ENCODE assay signal across 8 cellular contexts in the genomic region with DNA sequence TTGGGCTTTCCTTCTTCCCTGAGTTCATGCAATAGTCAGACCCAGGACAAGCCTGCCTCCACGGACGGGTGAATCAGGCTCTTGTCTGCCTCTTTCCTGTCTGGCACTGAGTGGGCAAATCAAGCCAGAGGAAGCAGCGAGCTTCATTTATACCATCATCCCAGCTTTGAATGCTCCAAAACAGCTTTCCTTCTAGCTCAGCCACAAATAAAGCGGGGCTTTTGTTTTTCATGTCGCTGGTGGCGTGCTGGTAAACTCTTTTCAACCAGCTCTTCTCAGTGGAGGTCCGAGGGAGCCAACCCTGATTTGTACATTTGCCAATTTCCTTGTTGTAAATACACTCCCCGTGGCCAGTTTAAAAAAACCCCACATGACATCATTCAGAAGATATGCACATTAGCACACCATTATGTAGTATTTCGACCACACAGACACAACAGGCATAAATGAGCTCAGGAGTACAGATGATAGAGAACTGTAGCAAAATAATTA. TPM values are rescaled to one million over a fixed set of nuclear protein-coding genes. Genes with fewer than 3 reads are reported as not detected.
DNase-seq lines count a peak whose midpoint lies in the region; FAIRE-seq and TF ChIP-seq lines count a peak whose summit lies in the region.

No MANE protein-coding gene starts in this region.

- H3K27me3 ChIP-seq in SJSA1 (replicated peaks) (no peaks in the 10 kb centered on the region), ovary (no peaks in the 10 kb centered on the region)

- H3K36me3 ChIP-seq in SJSA1: no peaks in the 10 kb centered on the region
- no peaks in the 10 kb centered on the region for H3K36me3 ChIP-seq in ovary

- DNase-seq in GM12892 (ENCODE audit: insufficient read length): no peak
- peak; percentile 94 to 98 for DNase-seq in SJSA1 (ENCODE audit: low read depth in 1 of 2, low spot score in 2 of 2)
- DNase-seq in foreskin fibroblast: peak; percentile 93 to 95
- DNase-seq in ovary: peak; percentile 52 to 73 (median 58)
- DNase-seq in SIG-M5 (lab: John Stamatoyannopoulos, UW): no peak
- DNase-seq in GF-D8 (lab: John Stamatoyannopoulos, UW): no peak
- DNase-seq in SK-N-DZ (ENCODE audit: low spot score): no peak
- DNase-seq in activated CD4-positive, alpha-beta T cell treated with anti-CD3 and anti-CD28 coated beads, Interleukin-2, amount 50 U/mL, for 1 hour: no peak

- H3K9me3 ChIP-seq in SJSA1 (replicated peaks): peaks cover 3% of the 10 kb centered on the region; the same call in 1 of the 2 replicates
- H3K9me3 ChIP-seq in ovary: no peaks in the 10 kb centered on the region

- TF ChIP-seq POLR2A in GM12892 (IDR thresholded peaks at IDR 0.05; ENCODE audit: low read depth, low read length) (no peak), ovary (IDR thresholded peaks at IDR 0.05) (no peak)

- H3K4me3 ChIP-seq in SJSA1: no peak overlapping the region
- peak overlapping the region; percentile 17 to 35 for H3K4me3 ChIP-seq in foreskin fibroblast (ENCODE audit: low read depth in 1 of 2, low read length in 2 of 2)
- peak overlapping the region; percentile 30 for H3K4me3 ChIP-seq in ovary

- peak; percentile 44 for TF ChIP-seq EP300 in ovary (IDR thresholded peaks at IDR 0.05)

- WGBS in ovary, 3 donors: 1 to 6% (median 2%) methylated on average over 9 of the region's 9 CpGs

- H3K4me1 ChIP-seq in SJSA1 (replicated peaks) (peaks cover 67% of the 10 kb centered on the region), ovary (ENCODE audit: insufficient read depth) (peaks cover 13% of the 10 kb centered on the region)

- peak; percentile 67 for FAIRE-seq in GM12892 (lab: Jason Lieb, UNC)

- no peak for TF ChIP-seq CTCF in foreskin fibroblast (IDR thresholded peaks at IDR 0.05; ENCODE audit: low read depth, low read length)
- no peak for TF ChIP-seq CTCF in ovary (IDR thresholded peaks at IDR 0.05)

- H3K27ac ChIP-seq in SJSA1 (peak overlapping the region; percentile 93), ovary (peak overlapping the region; percentile 59 to 75)

- intact Hi-C loops in ovary (cut with DNase I): no loop called here

RNA-seq across cellular contexts. Expression of gene C11orf91, which starts 8.6 kb away (rescaled TPM):
- not detected for polyA plus RNA-seq in GM12892 (2012; ENCODE audit: missing spikeins)
- not detected in 2 replicates for total RNA-seq in SJSA1 (2014; rRNA removed; shearing (Covaris generic))
- under 1 TPM in 1 of 7 donors, not detected in 6; 0.61 TPM for total RNA-seq in ovary
- not detected for polyA plus RNA-seq in ovary
- not detected in 2 replicates for polyA plus RNA-seq in SK-N-DZ (2014; cell fraction: cytosol; rRNA removed)
- polyA plus RNA-seq in SK-N-DZ (2014; cell fraction: nucleus; rRNA removed): not detected in 2 replicates

RNA-seq across cellular contexts. Expression of gene CD59, which starts 44.2 kb away (rescaled TPM):
- 175 TPM for polyA plus RNA-seq in GM12892 (2012; ENCODE audit: missing spikeins)
- total RNA-seq in SJSA1 (2014; rRNA removed; shearing (Covaris generic)): 445 and 468 TPM in 2 replicates
- 100 to 1,000 TPM in 6 of 7 donors, 10 to 100 TPM in 1; 73.0 to 394 (median 288) TPM for total RNA-seq in ovary
- polyA plus RNA-seq in ovary: 100 to 1,000 TPM; 199 to 807 TPM
- 64.3 and 72.3 TPM in 2 replicates for polyA plus RNA-seq in SK-N-DZ (2014; cell fraction: cytosol; rRNA removed)
- polyA plus RNA-seq in SK-N-DZ (2014; cell fraction: nucleus; rRNA removed): 30.6 and 41.2 TPM in 2 replicates

Comparison
In these comparisons a context has a peak if more than half of its experiments do, and no peak if none do; other contexts are left out.
1. DNase-seq: peak in SJSA1 (2 of 2), foreskin fibroblast (2 of 2) and ovary (5 of 5); none in GM12892 (single experiment), SIG-M5 (single experiment), GF-D8 (single experiment), SK-N-DZ (single experiment) and activated CD4-positive, alpha-beta T cell treated with anti-CD3 and anti-CD28 coated beads, Interleukin-2, amount 50 U/mL, for 1 hour (single experiment).